ENCODE assay signal across 8 cellular contexts in the genomic region with DNA sequence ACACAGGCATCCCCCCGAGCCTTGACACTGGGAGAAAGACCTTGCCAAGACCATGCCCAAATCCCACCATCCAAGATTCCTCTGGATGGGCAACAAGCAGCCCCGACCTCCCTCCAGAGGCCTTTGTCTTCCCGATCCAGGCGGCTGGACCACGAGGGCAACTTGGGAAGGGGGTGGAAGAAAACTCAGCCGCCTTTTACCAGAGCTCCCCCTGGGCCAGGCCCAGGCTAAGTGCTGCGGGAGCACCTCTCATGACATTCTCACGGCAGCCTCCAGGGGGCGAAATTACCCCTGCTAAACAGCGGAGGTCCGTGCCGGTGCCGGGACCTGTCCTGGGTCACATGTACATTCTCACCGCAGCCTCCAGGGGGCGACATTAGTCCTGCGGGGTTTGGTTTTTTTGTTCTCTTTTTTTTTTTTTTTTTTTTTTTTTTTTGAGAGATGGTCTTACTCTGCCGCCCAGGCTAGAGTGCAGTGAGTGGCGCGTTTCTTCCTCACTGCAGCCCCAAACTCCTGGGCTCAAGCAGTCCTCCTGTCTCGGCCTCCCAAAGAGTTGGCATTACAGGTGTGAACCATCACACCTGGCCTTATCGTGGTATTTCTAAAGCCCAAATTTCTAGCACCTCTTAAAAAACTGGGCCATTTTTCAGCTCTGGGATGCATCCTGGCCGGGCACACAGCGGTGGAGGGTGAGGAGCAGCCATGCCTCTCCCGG. TPM values are rescaled to one million over a fixed set of nuclear protein-coding genes. Genes with fewer than 3 reads are reported as not detected.
DNase-seq lines count a peak whose midpoint lies in the region; ATAC-seq and TF ChIP-seq lines count a peak whose summit lies in the region.

No MANE protein-coding gene starts in this region.

- H3K4me3 Mint-ChIP-seq in activated T-cell treated with anti-CD3 and anti-CD28 coated beads, Interleukin-2, amount 50 U/mL, for 4 hours: no peak overlapping the region
- H3K4me3 Mint-ChIP-seq in natural killer cell treated with Interleukin-12 subunit alpha and Interleukin-12 subunit beta and Interleukin-15 and Interleukin-18, amount 100 ng/mL, for 72 hours: no peak overlapping the region

- H3K27ac ChIP-seq in Panc1 (ENCODE audit: low read length): no peak overlapping the region
- H3K27ac ChIP-seq in fibroblast of lung (ENCODE audit: insufficient read depth, low read length): no peak overlapping the region

- CTCF ChIA-PET in Panc1 (lab: Charles Lee): interaction anchor here (0.6 to 1.5 kb wide), 12 partner anchors 9 to 577 kb away, joined by 3 to 7 read pairs (median 4); partner anchors contain the start of genes QPCTL and SNRPD2

- peaks cover 5% of the 10 kb centered on the region for H3K4me1 Mint-ChIP-seq in activated T-cell treated with anti-CD3 and anti-CD28 coated beads, Interleukin-2, amount 50 U/mL, for 4 hours (ENCODE audit: low read depth)
- H3K4me1 Mint-ChIP-seq in natural killer cell treated with Interleukin-12 subunit alpha and Interleukin-12 subunit beta and Interleukin-15 and Interleukin-18, amount 100 ng/mL, for 72 hours (ENCODE audit: low read depth in 2 of 2): peaks cover 0 to 5% of the 10 kb centered on the region in 2 donors

- no peaks in the 10 kb centered on the region for H3K9me3 Mint-ChIP-seq in activated T-cell treated with anti-CD3 and anti-CD28 coated beads, Interleukin-2, amount 50 U/mL, for 4 hours
- H3K9me3 Mint-ChIP-seq in natural killer cell treated with Interleukin-12 subunit alpha and Interleukin-12 subunit beta and Interleukin-15 and Interleukin-18, amount 100 ng/mL, for 72 hours: no peaks in the 10 kb centered on the region

- H3K27ac Mint-ChIP-seq in natural killer cell treated with Interleukin-12 subunit alpha and Interleukin-12 subunit beta and Interleukin-15 and Interleukin-18, amount 100 ng/mL, for 72 hours: no peak overlapping the region

- H3K36me3 ChIP-seq in Panc1 (ENCODE audit: control insufficient read depth, insufficient read depth, low read length): no peaks in the 10 kb centered on the region
- peaks cover 15% of the 10 kb centered on the region for H3K36me3 ChIP-seq in fibroblast of lung (ENCODE audit: control insufficient read depth, insufficient read depth, low read length)

- peaks cover 3% of the 10 kb centered on the region for H3K27me3 Mint-ChIP-seq in activated T-cell treated with anti-CD3 and anti-CD28 coated beads, Interleukin-2, amount 50 U/mL, for 4 hours (ENCODE audit: low read depth)
- H3K27me3 Mint-ChIP-seq in natural killer cell treated with Interleukin-12 subunit alpha and Interleukin-12 subunit beta and Interleukin-15 and Interleukin-18, amount 100 ng/mL, for 72 hours: peaks cover 0 to 4% of the 10 kb centered on the region in 2 donors

- H3K4me1 ChIP-seq in Panc1 (ENCODE audit: control insufficient read depth, insufficient read depth, low read length) (no peaks in the 10 kb centered on the region), fibroblast of lung (ENCODE audit: control insufficient read depth, extremely low read depth, insufficient read depth, low read length) (peaks cover 2% of the 10 kb centered on the region)

- DNase-seq in DMS153 treated with DMSO at 0.1 percent for 48 hours (lab: John Stamatoyannopoulos, UW; ENCODE audit: unreplicated experiment): peak; percentile 78
- peak; percentile 96 for DNase-seq in KBM-7
- peak; percentile 67 for DNase-seq in Panc1 (ENCODE audit: low read depth, low spot score)
- DNase-seq in activated T-cell treated with anti-CD3 and anti-CD28 coated beads, Interleukin-2, amount 50 U/mL, for 4 hours: peak; percentile 97
- DNase-seq in fibroblast of lung (ENCODE audit: low read depth in 2 of 2): peak; percentile 83 to 94
- DNase-seq in natural killer cell treated with Interleukin-12 subunit alpha and Interleukin-12 subunit beta and Interleukin-15 and Interleukin-18, amount 100 ng/mL, for 72 hours (ENCODE audit: low spot score): peak; percentile 95
- peak; percentile 99 for DNase-seq in stimulated activated naive CD8-positive, alpha-beta T cell treated with anti-CD3 and anti-CD28 coated beads, Interleukin-15, Interleukin-2, amounts not matched to agents 100 U/mL and 50 U/mL, for 24 hours

- H2AFZ ChIP-seq in fibroblast of lung (ENCODE audit: low read length): no peak overlapping the region

- H3K27me3 ChIP-seq in Panc1 (ENCODE audit: control insufficient read depth, insufficient read depth, low read length): no peaks in the 10 kb centered on the region
- H3K27me3 ChIP-seq in fibroblast of lung (ENCODE audit: control insufficient read depth, insufficient read depth, low read length): no peaks in the 10 kb centered on the region

- H3K79me2 ChIP-seq in fibroblast of lung (ENCODE audit: control insufficient read depth, insufficient read depth, low read length): no peaks in the 10 kb centered on the region

- intact Hi-C loops in Panc1 (cut with micrococcal nuclease; ENCODE audit: unreplicated experiment): no loop called here

- peak; percentile 64 for ATAC-seq in GM21717 (IDR thresholded peaks at IDR 0.05; ENCODE audit: unreplicated experiment)
- peak; percentile 90 for ATAC-seq in Panc1
- peak; percentile 95 to 97 for ATAC-seq in activated T-cell treated with anti-CD3 and anti-CD28 coated beads, Interleukin-2, amount 50 U/mL, for 4 hours
- ATAC-seq in natural killer cell treated with Interleukin-12 subunit alpha and Interleukin-12 subunit beta and Interleukin-15 and Interleukin-18, amount 100 ng/mL, for 72 hours: peak; percentile 95
- ATAC-seq in stimulated activated naive CD8-positive, alpha-beta T cell treated with anti-CD3 and anti-CD28 coated beads, Interleukin-15, Interleukin-2, amounts not matched to agents 100 U/mL and 50 U/mL, for 24 hours: peak; percentile 97

- in situ Hi-C loops in KBM-7 (cut with MboI; ENCODE audit: low pct_unique_long_range_greater_than_20kb, low sequenced_read_pairs) (no loop called here), Panc1 (cut with HindIII; ENCODE audit: low pct_unique_long_range_greater_than_20kb, low sequenced_read_pairs) (no loop called here)

- TF ChIP-seq CTCF in Panc1 (IDR thresholded peaks at IDR 0.05) (peak; percentile 98), fibroblast of lung (conservative IDR thresholded peaks at IDR 0.05 in 1 of 2, IDR thresholded peaks at IDR 0.05 in 1 of 2; ENCODE audit: low read depth in 1 of 2, low read length in 2 of 2) (peak; percentile 94 to 97)

- H3K9me3 ChIP-seq in Panc1 (ENCODE audit: control insufficient read depth, insufficient read depth, low read depth, low read length) (no peaks in the 10 kb centered on the region), fibroblast of lung (ENCODE audit: control insufficient read depth, insufficient read depth, low read depth, low read length) (no peaks in the 10 kb centered on the region)

- H3K9ac ChIP-seq in fibroblast of lung (ENCODE audit: insufficient read depth, low read length): no peak overlapping the region

- no peak overlapping the region for H3K4me2 ChIP-seq in fibroblast of lung (ENCODE audit: extremely low read depth, insufficient read depth, low read length)

- BruUV-seq in Panc1 (replicated peaks; lab: Mats Ljungman, UMichigan): no TSS peak

- H3K4me3 ChIP-seq in Panc1 (ENCODE audit: low read depth in 2 of 2, low read length in 2 of 2) (no peak overlapping the region), fibroblast of lung (replicated peaks in 1 of 4; ENCODE audit: control extremely low read depth in 1 of 4, insufficient read depth in 1 of 4, low read depth in 3 of 4, low read length in 4 of 4) (no peak overlapping the region)

- POLR2A ChIA-PET in Panc1 (lab: Charles Lee): interaction anchor here (0.5 kb wide), 2 partner anchors 43 to 1081 kb away, joined by 3 to 6 read pairs; no protein-coding TSS in a partner anchor

- peaks cover 6% of the 10 kb centered on the region for H3K36me3 Mint-ChIP-seq in activated T-cell treated with anti-CD3 and anti-CD28 coated beads, Interleukin-2, amount 50 U/mL, for 4 hours (ENCODE audit: insufficient read depth)
- H3K36me3 Mint-ChIP-seq in natural killer cell treated with Interleukin-12 subunit alpha and Interleukin-12 subunit beta and Interleukin-15 and Interleukin-18, amount 100 ng/mL, for 72 hours: no peaks in the 10 kb centered on the region

- H4K20me1 ChIP-seq in fibroblast of lung (ENCODE audit: control insufficient read depth, extremely low read depth, insufficient read depth, low read length): no peaks in the 10 kb centered on the region

RNA-seq across cellular contexts. Expression of gene RSPH6A, which starts 2.1 kb away (rescaled TPM):
- total RNA-seq in Panc1 (2021; ENCODE audit: unreplicated experiment): not detected
- not detected for polyA plus RNA-seq in Panc1 (2012; ENCODE audit: insufficient read length)
- under 1 TPM; 0.15 to 0.33 (median 0.26) TPM for total RNA-seq in activated T-cell treated with anti-CD3 and anti-CD28 coated beads, Interleukin-2, amount 50 U/mL, for 4 hours
- 0.17 TPM in 1 of 2 replicates, not detected in the other for total RNA-seq in fibroblast of lung
- not detected in 2 replicates for polyA plus RNA-seq in fibroblast of lung
- not detected in 2 replicates for polyA plus RNA-seq in fibroblast of lung (2012)
- polyA minus RNA-seq in fibroblast of lung (ENCODE audit: low replicate concordance): not detected in 2 replicates
- total RNA-seq in natural killer cell treated with Interleukin-12 subunit alpha and Interleukin-12 subunit beta and Interleukin-15 and Interleukin-18, amount 100 ng/mL, for 72 hours: under 1 TPM; 0.38 to 0.98 TPM

RNA-seq across cellular contexts. Expression of gene DMWD, which starts 24.5 kb away (rescaled TPM):
- 64.6 TPM for total RNA-seq in Panc1 (2021; ENCODE audit: unreplicated experiment)
- polyA plus RNA-seq in Panc1 (2012; ENCODE audit: insufficient read length): 40.8 TPM
- total RNA-seq in activated T-cell treated with anti-CD3 and anti-CD28 coated beads, Interleukin-2, amount 50 U/mL, for 4 hours: 10 to 100 TPM; 53.3 to 60.5 (median 54.2) TPM
- 24.4 and 33.5 TPM in 2 replicates for total RNA-seq in fibroblast of lung
- 18.1 and 18.7 TPM in 2 replicates for polyA plus RNA-seq in fibroblast of lung
- 29.9 and 30.0 TPM in 2 replicates for polyA plus RNA-seq in fibroblast of lung (2012)
- 35.3 and 47.5 TPM in 2 replicates for polyA minus RNA-seq in fibroblast of lung (ENCODE audit: low replicate concordance)
- total RNA-seq in natural killer cell treated with Interleukin-12 subunit alpha and Interleukin-12 subunit beta and Interleukin-15 and Interleukin-18, amount 100 ng/mL, for 72 hours: 10 to 100 TPM; 51.3 to 76.6 TPM

RNA-seq across cellular contexts. Expression of gene DMPK, which starts 34.9 kb away (rescaled TPM):
- total RNA-seq in Panc1 (2021; ENCODE audit: unreplicated experiment) (119 TPM), fibroblast of lung (44.9 and 115 TPM in 2 replicates)
- polyA plus RNA-seq in Panc1 (2012; ENCODE audit: insufficient read length): 151 TPM
- total RNA-seq in activated T-cell treated with anti-CD3 and anti-CD28 coated beads, Interleukin-2, amount 50 U/mL, for 4 hours: 10 to 100 TPM; 19.9 to 22.6 (median 21.1) TPM
- 28.8 and 54.7 TPM in 2 replicates for polyA plus RNA-seq in fibroblast of lung
- polyA plus RNA-seq in fibroblast of lung (2012): 41.2 and 83.1 TPM in 2 replicates
- 28.0 and 56.4 TPM in 2 replicates for polyA minus RNA-seq in fibroblast of lung (ENCODE audit: low replicate concordance)
- total RNA-seq in natural killer cell treated with Interleukin-12 subunit alpha and Interleukin-12 subunit beta and Interleukin-15 and Interleukin-18, amount 100 ng/mL, for 72 hours: 10 to 100 TPM; 40.8 to 51.1 TPM

RNA-seq across cellular contexts. Expression of gene SYMPK, which starts 45.8 kb away (rescaled TPM):
- 47.7 TPM for total RNA-seq in Panc1 (2021; ENCODE audit: unreplicated experiment)
- polyA plus RNA-seq in Panc1 (2012; ENCODE audit: insufficient read length): 46.6 TPM
- total RNA-seq in activated T-cell treated with anti-CD3 and anti-CD28 coated beads, Interleukin-2, amount 50 U/mL, for 4 hours: 100 to 1,000 TPM in 2 of 3 donors, 10 to 100 TPM in 1; 94.1 to 108 (median 106) TPM
- total RNA-seq in fibroblast of lung: 22.3 and 32.2 TPM in 2 replicates
- polyA plus RNA-seq in fibroblast of lung: 48.2 and 48.3 TPM in 2 replicates
- 41.5 and 41.9 TPM in 2 replicates for polyA plus RNA-seq in fibroblast of lung (2012)
- 189 and 210 TPM in 2 replicates for polyA minus RNA-seq in fibroblast of lung (ENCODE audit: low replicate concordance)
- 100 to 1,000 TPM; 107 to 217 TPM for total RNA-seq in natural killer cell treated with Interleukin-12 subunit alpha and Interleukin-12 subunit beta and Interleukin-15 and Interleukin-18, amount 100 ng/mL, for 72 hours

RNA-seq across cellular contexts. Expression of gene FOXA3, which starts 47.0 kb away (rescaled TPM):
- total RNA-seq in Panc1 (2021; ENCODE audit: unreplicated experiment) (0.26 TPM), fibroblast of lung (not detected in 2 replicates)
- 0.22 TPM for polyA plus RNA-seq in Panc1 (2012; ENCODE audit: insufficient read length)
- total RNA-seq in activated T-cell treated with anti-CD3 and anti-CD28 coated beads, Interleukin-2, amount 50 U/mL, for 4 hours: under 1 TPM; 0.23 to 0.46 (median 0.26) TPM
- not detected in 2 replicates for polyA plus RNA-seq in fibroblast of lung
- not detected in 2 replicates for polyA plus RNA-seq in fibroblast of lung (2012)
- 0.43 TPM in 1 of 2 replicates, not detected in the other for polyA minus RNA-seq in fibroblast of lung (ENCODE audit: low replicate concordance)
- total RNA-seq in natural killer cell treated with Interleukin-12 subunit alpha and Interleukin-12 subunit beta and Interleukin-15 and Interleukin-18, amount 100 ng/mL, for 72 hours: under 1 TPM in 1 of 2 donors, not detected in 1; 0.19 TPM
